In genomic region chr3:64932666-64933342, GRCh38 we compare ENCODE assay signal across 26 cellular contexts.
"Had no signal": no experiment of that assay in that cellular context is flagged by ENCODE, and none has a peak within 500 bp of the region (broad histone marks: within the 10 kb centered on the region; RNA-seq: fewer than 3 reads in every experiment).

No MANE protein-coding gene starts in this region.

- H3K27me3 ChIP-seq: esophagus squamous epithelium, gastroesophageal sphincter, right lobe of liver, tibial nerve, vagina had no signal

- ATAC-seq: activated T-cell treated with anti-CD3 and anti-CD28 coated beads, Interleukin-2, amount 50 U/mL, for 72 hours; gastroesophageal sphincter; left lobe of liver; right lobe of liver; stimulated activated effector memory CD8-positive, alpha-beta T cell treated with anti-CD3 and anti-CD28 coated beads, Interleukin-12 subunit alpha, Interleukin-12 subunit beta, amount 100 ng/mL, for 72 hours; stimulated activated naive CD8-positive, alpha-beta T cell treated with anti-CD3 and anti-CD28 coated beads, Interleukin-15, amount 100 ng/mL, for 72 hours had no signal

- DNase-seq: activated CD4-positive, alpha-beta T cell treated with anti-CD3 and anti-CD28 coated beads for 1 hour; activated CD8-positive, alpha-beta memory T cell treated with anti-CD3 and anti-CD28 coated beads for 24 hours; activated CD8-positive, alpha-beta memory T cell treated with anti-CD3 and anti-CD28 coated beads, Interleukin-2, amount 50 U/mL, for 48 hours; activated effector memory CD4-positive, alpha-beta T cell treated with Interleukin-2 at 50 U/mL for 16 hours; activated naive CD4-positive, alpha-beta T cell treated with anti-CD3 and anti-CD28 coated beads for 36 hours; activated T-cell treated with anti-CD3 and anti-CD28 coated beads, Interleukin-2, amount 50 U/mL, for 72 hours; amygdala; effector CD4-positive, alpha-beta T cell; esophagus squamous epithelium; head of caudate nucleus; kidney; midbrain; nucleus accumbens; right lobe of liver; stimulated activated CD4-positive, alpha-beta T cell treated with anti-CD3 and anti-CD28 coated beads, Interleukin-2, amount 100 ng/mL, for 24 hours; stimulated activated naive CD8-positive, alpha-beta T cell treated with anti-CD3 and anti-CD28 coated beads, Interleukin-15, amount 100 ng/mL, for 72 hours; T-helper 1 cell; WERI-Rb-1 had no signal

- FAIRE-seq: kidney, TTC549 had no signal

- H3K9me3 ChIP-seq: right lobe of liver, vagina had no signal

- H3K36me3 ChIP-seq: esophagus squamous epithelium, right lobe of liver, vagina, WERI-Rb-1 had no signal

- H3K27ac ChIP-seq: gastroesophageal sphincter, parathyroid adenoma, right lobe of liver, skin epidermis, tibial nerve, vagina, WERI-Rb-1 had no signal

- H3K4me3 ChIP-seq: esophagus squamous epithelium, gastroesophageal sphincter, right lobe of liver, skin epidermis, tibial nerve, vagina had no signal

- H3K4me1 ChIP-seq: parathyroid adenoma, right lobe of liver had no signal
